Comparison of ENCODE assay signal across 1 cellular context in the genomic region with DNA sequence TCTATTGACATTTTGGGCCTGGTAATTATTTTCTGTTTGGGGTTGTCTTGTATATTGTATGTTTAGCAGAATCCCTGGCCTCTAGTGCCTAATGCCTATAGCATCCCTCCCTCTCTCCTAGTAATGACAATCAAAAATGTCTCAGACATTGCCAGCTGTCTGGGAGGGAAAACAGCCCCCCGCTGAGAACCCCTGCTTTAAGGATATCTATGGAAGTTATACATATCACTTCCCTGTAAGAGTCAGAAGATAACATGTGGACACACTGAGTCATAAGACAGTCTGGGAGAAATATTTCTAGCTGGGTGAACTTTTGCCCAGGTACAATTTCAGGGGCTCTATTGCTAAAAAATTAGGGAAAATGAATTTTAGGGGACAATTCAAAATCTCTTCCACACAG.
TF ChIP-seq lines count a peak whose summit lies in the region.

No MANE protein-coding gene starts in this region.

TF ChIP-seq in WTC11, 78 proteins besides CTCF, POLR2A, EP300 and RAD21 (continued from another document):
- TF ChIP-seq, protein P1, sequence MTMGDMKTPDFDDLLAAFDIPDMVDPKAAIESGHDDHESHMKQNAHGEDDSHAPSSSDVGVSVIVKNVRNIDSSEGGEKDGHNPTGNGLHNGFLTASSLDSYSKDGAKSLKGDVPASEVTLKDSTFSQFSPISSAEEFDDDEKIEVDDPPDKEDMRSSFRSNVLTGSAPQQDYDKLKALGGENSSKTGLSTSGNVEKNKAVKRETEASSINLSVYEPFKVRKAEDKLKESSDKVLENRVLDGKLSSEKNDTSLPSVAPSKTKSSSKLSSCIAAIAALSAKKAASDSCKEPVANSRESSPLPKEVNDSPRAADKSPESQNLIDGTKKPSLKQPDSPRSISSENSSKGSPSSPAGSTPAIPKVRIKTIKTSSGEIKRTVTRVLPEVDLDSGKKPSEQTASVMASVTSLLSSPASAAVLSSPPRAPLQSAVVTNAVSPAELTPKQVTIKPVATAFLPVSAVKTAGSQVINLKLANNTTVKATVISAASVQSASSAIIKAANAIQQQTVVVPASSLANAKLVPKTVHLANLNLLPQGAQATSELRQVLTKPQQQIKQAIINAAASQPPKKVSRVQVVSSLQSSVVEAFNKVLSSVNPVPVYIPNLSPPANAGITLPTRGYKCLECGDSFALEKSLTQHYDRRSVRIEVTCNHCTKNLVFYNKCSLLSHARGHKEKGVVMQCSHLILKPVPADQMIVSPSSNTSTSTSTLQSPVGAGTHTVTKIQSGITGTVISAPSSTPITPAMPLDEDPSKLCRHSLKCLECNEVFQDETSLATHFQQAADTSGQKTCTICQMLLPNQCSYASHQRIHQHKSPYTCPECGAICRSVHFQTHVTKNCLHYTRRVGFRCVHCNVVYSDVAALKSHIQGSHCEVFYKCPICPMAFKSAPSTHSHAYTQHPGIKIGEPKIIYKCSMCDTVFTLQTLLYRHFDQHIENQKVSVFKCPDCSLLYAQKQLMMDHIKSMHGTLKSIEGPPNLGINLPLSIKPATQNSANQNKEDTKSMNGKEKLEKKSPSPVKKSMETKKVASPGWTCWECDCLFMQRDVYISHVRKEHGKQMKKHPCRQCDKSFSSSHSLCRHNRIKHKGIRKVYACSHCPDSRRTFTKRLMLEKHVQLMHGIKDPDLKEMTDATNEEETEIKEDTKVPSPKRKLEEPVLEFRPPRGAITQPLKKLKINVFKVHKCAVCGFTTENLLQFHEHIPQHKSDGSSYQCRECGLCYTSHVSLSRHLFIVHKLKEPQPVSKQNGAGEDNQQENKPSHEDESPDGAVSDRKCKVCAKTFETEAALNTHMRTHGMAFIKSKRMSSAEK (CRISPR knock-in tag; IDR thresholded peaks at IDR 0.05; ENCODE audit: borderline replicate concordance), result no peak
- TF ChIP-seq FOXJ3 (CRISPR knock-in tag; IDR thresholded peaks at IDR 0.05; ENCODE audit: borderline replicate concordance), result no peak
- no peak for TF ChIP-seq RELA (CRISPR knock-in tag; IDR thresholded peaks at IDR 0.05; ENCODE audit: borderline replicate concordance)
- TF ChIP-seq ZBTB43 (CRISPR knock-in tag; IDR thresholded peaks at IDR 0.05), result no peak
- TF ChIP-seq FOXK1 (CRISPR knock-in tag; IDR thresholded peaks at IDR 0.05), result no peak
- no peak for TF ChIP-seq STAT6 (CRISPR knock-in tag; conservative IDR thresholded peaks at IDR 0.05; ENCODE audit: low read depth)
- TF ChIP-seq MLX (CRISPR knock-in tag; IDR thresholded peaks at IDR 0.05), result no peak
- TF ChIP-seq ZNF423 (CRISPR knock-in tag; IDR thresholded peaks at IDR 0.05), result no peak
- TF ChIP-seq ZBTB21 (CRISPR knock-in tag; IDR thresholded peaks at IDR 0.05; ENCODE audit: borderline replicate concordance), result no peak
- no peak for TF ChIP-seq ZNF671 (CRISPR knock-in tag; IDR thresholded peaks at IDR 0.05)
